In the genomic region with DNA sequence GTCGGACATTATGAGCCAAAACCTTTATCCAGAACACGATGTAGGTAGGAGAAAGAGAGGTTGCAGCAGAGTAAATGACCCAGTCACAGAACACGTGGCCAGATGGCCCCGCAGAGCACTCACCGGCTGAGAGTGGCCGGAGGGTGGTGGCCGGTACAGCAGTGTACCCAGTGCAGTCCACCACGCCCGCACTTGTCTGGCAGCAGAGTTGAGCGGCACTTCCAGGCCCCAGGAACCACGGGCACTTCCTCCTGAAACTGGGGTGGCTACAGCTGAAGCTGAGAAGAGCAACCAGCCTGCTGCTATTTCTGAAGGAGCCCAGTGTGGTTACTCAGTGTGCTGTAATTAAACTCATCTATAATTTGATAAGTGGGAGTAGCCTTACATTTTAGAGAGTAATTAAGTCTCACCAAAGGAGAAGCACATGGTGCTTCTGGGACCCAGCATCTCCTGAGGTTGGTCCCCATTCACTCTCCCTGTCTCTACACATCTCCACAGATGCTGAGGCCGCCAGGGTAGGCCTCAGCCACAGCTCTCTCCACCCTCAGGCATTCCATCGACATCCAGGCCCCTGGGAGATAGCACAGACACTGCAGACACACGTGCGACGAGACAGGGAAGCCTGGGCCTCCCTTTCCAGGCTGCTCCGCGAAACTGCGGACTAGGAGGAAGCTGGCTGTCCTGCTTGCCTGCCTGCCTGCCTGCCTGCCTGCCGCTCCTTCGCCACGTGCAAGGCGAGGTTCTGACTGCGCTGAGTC, we compare ENCODE assay signal across 22 cellular contexts. TPM values are rescaled to one million over a fixed set of nuclear protein-coding genes. Genes with fewer than 3 reads are reported as not detected.
DNase-seq lines count a peak whose midpoint lies in the region; ATAC-seq and TF ChIP-seq lines count a peak whose summit lies in the region.
"Had no signal": no experiment of that assay in that cellular context is flagged by ENCODE, and none has a peak within 500 bp of the region (broad histone marks: within the 10 kb centered on the region; RNA-seq: fewer than 3 reads in every experiment).

No MANE protein-coding gene starts in this region.

- H3K9me2 ChIP-seq in GM23338 (ENCODE audit: insufficient read depth): no peaks in the 10 kb centered on the region

- H3K4me1 Mint-ChIP-seq in glutamatergic neuron (ENCODE audit: low read depth, unreplicated experiment): peaks cover 46% of the 10 kb centered on the region
- H3K4me1 Mint-ChIP-seq in GM23338: peaks cover 2% of the 10 kb centered on the region
- H3K4me1 Mint-ChIP-seq: activated CD8-positive, alpha-beta memory T cell treated with anti-CD3 and anti-CD28 coated beads, Interleukin-2, amount 10 ng/mL, durations not matched to agents 7 days and 5 days had no signal

- peaks cover 9% of the 10 kb centered on the region for H3K27me3 Mint-ChIP-seq in glutamatergic neuron (ENCODE audit: unreplicated experiment)
- peaks cover 14% of the 10 kb centered on the region for H3K27me3 Mint-ChIP-seq in GM23338 (ENCODE audit: insufficient read depth, low read depth, poor library complexity)
- H3K27me3 Mint-ChIP-seq: activated CD8-positive, alpha-beta memory T cell treated with anti-CD3 and anti-CD28 coated beads, Interleukin-2, amount 10 ng/mL, durations not matched to agents 7 days and 5 days; central memory CD8-positive, alpha-beta T cell; IgD-negative memory B cell had no signal

- H4K20me1 ChIP-seq in osteoblast (ENCODE audit: insufficient read depth, low read length): no peaks in the 10 kb centered on the region
- H4K20me1 ChIP-seq in GM23338 (replicated peaks; ENCODE audit: insufficient read depth): no peaks in the 10 kb centered on the region

- H2AFZ ChIP-seq in osteoblast (ENCODE audit: low read length): no peak overlapping the region
- H2AFZ ChIP-seq in GM23338: no peak overlapping the region

- H3K4me2 ChIP-seq in osteoblast (ENCODE audit: insufficient read depth, low read length): no peak overlapping the region
- H3K4me2 ChIP-seq in GM23338: no peak overlapping the region

- H3K27ac ChIP-seq in osteoblast (ENCODE audit: low read depth, low read length) (no peak overlapping the region), GM23338 (ENCODE audit: low read depth) (no peak overlapping the region)
- H3K27ac ChIP-seq: heart left ventricle, SJCRH30 had no signal

- H3K27ac Mint-ChIP-seq in glutamatergic neuron (ENCODE audit: unreplicated experiment) (peak overlapping the region; percentile 40), GM23338 (no peak overlapping the region)
- H3K27ac Mint-ChIP-seq: activated CD8-positive, alpha-beta memory T cell treated with anti-CD3 and anti-CD28 coated beads, Interleukin-2, amount 10 ng/mL, durations not matched to agents 7 days and 5 days; IgD-negative memory B cell had no signal

- H3K79me2 ChIP-seq in osteoblast (ENCODE audit: insufficient read depth, low read length) (no peaks in the 10 kb centered on the region), GM23338 (replicated peaks; ENCODE audit: insufficient read depth) (no peaks in the 10 kb centered on the region)

- peak; percentile 64 for DNase-seq in ELF-1 (ENCODE audit: low read depth, low spot score)
- peak; percentile 20 for DNase-seq in RPMI8226
- DNase-seq in glutamatergic neuron: peak; percentile 70
- DNase-seq in osteoblast (ENCODE audit: insufficient read length, low spot score, missing footprints): peak; percentile 75
- no peak for DNase-seq in HCEC 1CT
- DNase-seq in GM23338 (ENCODE audit: low spot score): no peak
- DNase-seq: activated CD4-positive, alpha-beta T cell treated with anti-CD3 and anti-CD28 coated beads for 1 hour; activated CD8-positive, alpha-beta memory T cell treated with anti-CD3 and anti-CD28 coated beads, Interleukin-2, amount 10 ng/mL, durations not matched to agents 7 days and 5 days; activated gamma-delta T cell; Caco-2; effector CD8-positive, alpha-beta T cell; NCI-H2081; SJCRH30; stimulated activated CD4-positive, alpha-beta T cell treated with anti-CD3 and anti-CD28 coated beads, Interleukin-15, amount 100 ng/mL, for 24 hours; stimulated activated naive CD4-positive, alpha-beta T cell; T1000 had no signal

- H3K4me3 ChIP-seq in osteoblast (ENCODE audit: insufficient read depth, low read length) (no peak overlapping the region), GM23338 (no peak overlapping the region)
- H3K4me3 ChIP-seq: HAP-1, heart left ventricle, SJCRH30 had no signal

- no peaks in the 10 kb centered on the region for H3K27me3 ChIP-seq in osteoblast (ENCODE audit: insufficient read depth, low read length)
- H3K27me3 ChIP-seq in GM23338 (ENCODE audit: insufficient read depth): 0 out of 2 replicates have a peak, but pooled peaks cover 2% of the 10 kb centered on the region
- H3K27me3 ChIP-seq: heart left ventricle, SJCRH30 had no signal

- H3K4me3 Mint-ChIP-seq in glutamatergic neuron (ENCODE audit: unreplicated experiment) (peak overlapping the region; percentile 28), GM23338 (no peak overlapping the region)
- H3K4me3 Mint-ChIP-seq: activated CD8-positive, alpha-beta memory T cell treated with anti-CD3 and anti-CD28 coated beads, Interleukin-2, amount 10 ng/mL, durations not matched to agents 7 days and 5 days; central memory CD8-positive, alpha-beta T cell; IgD-negative memory B cell had no signal

- no peaks in the 10 kb centered on the region for H3K9me3 ChIP-seq in osteoblast (ENCODE audit: low read depth, low read length)
- H3K9me3 ChIP-seq: Caco-2, HAP-1, heart left ventricle, SJCRH30 had no signal

- H3K4me1 ChIP-seq in osteoblast (ENCODE audit: insufficient read depth, low read length): peaks cover 10% of the 10 kb centered on the region
- H3K4me1 ChIP-seq in GM23338 (ENCODE audit: insufficient read depth): no peaks in the 10 kb centered on the region

- TF ChIP-seq CTCF in glutamatergic neuron (IDR thresholded peaks at IDR 0.05; ENCODE audit: partially characterized antibody, unreplicated experiment) (no peak), osteoblast (IDR thresholded peaks at IDR 0.05; ENCODE audit: extremely low read depth, low read depth, low read length) (no peak), GM23338 (conservative IDR thresholded peaks at IDR 0.05; ENCODE audit: low read depth in 2 of 2) (no peak)

- H3K36me3 ChIP-seq in osteoblast (ENCODE audit: insufficient read depth, low read length) (no peaks in the 10 kb centered on the region), GM23338 (ENCODE audit: insufficient read depth) (no peaks in the 10 kb centered on the region)
- H3K36me3 ChIP-seq: HAP-1, heart left ventricle, SJCRH30 had no signal

- peaks cover 8% of the 10 kb centered on the region for H3K9me3 Mint-ChIP-seq in glutamatergic neuron (ENCODE audit: unreplicated experiment)
- H3K9me3 Mint-ChIP-seq in GM23338: no peaks in the 10 kb centered on the region
- H3K9me3 Mint-ChIP-seq: central memory CD8-positive, alpha-beta T cell; IgD-negative memory B cell had no signal

- H3K36me3 Mint-ChIP-seq in glutamatergic neuron (ENCODE audit: unreplicated experiment) (no peaks in the 10 kb centered on the region), GM23338 (ENCODE audit: low read depth) (no peaks in the 10 kb centered on the region; the same call in 2 of the 3 replicates)
- H3K36me3 Mint-ChIP-seq: activated CD8-positive, alpha-beta memory T cell treated with anti-CD3 and anti-CD28 coated beads, Interleukin-2, amount 10 ng/mL, durations not matched to agents 7 days and 5 days; IgD-negative memory B cell had no signal

- peaks cover 8% of the 10 kb centered on the region; the same call in 1 of the 2 replicates for H3F3A ChIP-seq in GM23338 (replicated peaks; ENCODE audit: low read depth)

- ATAC-seq in HG03571 (IDR thresholded peaks at IDR 0.05; ENCODE audit: unreplicated experiment) (no peak), GM19455 (IDR thresholded peaks at IDR 0.05; ENCODE audit: unreplicated experiment) (no peak), GM23338 (no peak)
- ATAC-seq: activated CD8-positive, alpha-beta memory T cell treated with anti-CD3 and anti-CD28 coated beads, Interleukin-2, amount 10 ng/mL, durations not matched to agents 7 days and 5 days; heart left ventricle had no signal

TF ChIP-seq in GM23338, 12 proteins besides CTCF, POLR2A, EP300 and RAD21 (continues in another document):
- TF ChIP-seq EZH2 (IDR thresholded peaks at IDR 0.05; ENCODE audit: low read depth, unreplicated experiment) (no peak), EZH2phosphoT487 (IDR thresholded peaks at IDR 0.05; ENCODE audit: unreplicated experiment) (no peak)

RNA-seq across cellular contexts. Expression of gene BDH1, which starts 49.8 kb away (rescaled TPM):
- total RNA-seq in glutamatergic neuron (ENCODE audit: unreplicated experiment): 19.4 TPM
- total RNA-seq in osteoblast: 5.6 and 5.8 TPM in 2 replicates
- 11.2 and 18.1 TPM in 2 replicates for total RNA-seq in GM23338 (2014; rRNA removed; shearing (Covaris generic))
- 17.1 and 19.3 TPM in 2 replicates for polyA plus RNA-seq in GM23338 (2016; fragmentation: Nextera tagmentation; extraction: Ambion mirVana)

Comparison
In these comparisons a context has a peak if more than half of its experiments do, and no peak if none do; other contexts are left out.
1. DNase-seq: peak in ELF-1 (single experiment), RPMI8226 (single experiment), glutamatergic neuron (single experiment) and osteoblast (single experiment); none in HCEC 1CT (single experiment) and GM23338 (single experiment).